In genomic region chr4:12924728-12925320, GRCh38 we compare ENCODE assay signal across 27 cellular contexts.
DNase-seq lines count a peak whose midpoint lies in the region; ATAC-seq, FAIRE-seq and TF ChIP-seq lines count a peak whose summit lies in the region.
"Had no signal": no experiment of that assay in that cellular context is flagged by ENCODE, and none has a peak within 500 bp of the region (broad histone marks: within the 10 kb centered on the region; RNA-seq: fewer than 3 reads in every experiment).

No MANE protein-coding gene starts in this region.

- no TSS peak for BruUV-seq in HepG2 (replicated peaks; lab: Mats Ljungman, UMichigan)

- peak overlapping the region; percentile 51; the same call in 1 of the 2 replicates for H2BK12ac ChIP-seq in H1 (ENCODE audit: low read depth, low read length)

- no peaks in the 10 kb centered on the region for H3K79me2 ChIP-seq in GM23338 (replicated peaks; ENCODE audit: insufficient read depth)
- H3K79me2 ChIP-seq in H1 (ENCODE audit: control insufficient read depth in 1 of 2, insufficient read depth in 2 of 2, low read length in 2 of 2) = no peaks in the 10 kb centered on the region
- H3K79me2 ChIP-seq in HepG2 (ENCODE audit: insufficient read depth, low read length) = no peaks in the 10 kb centered on the region

- H3K9me3 ChIP-seq in H1 (ENCODE audit: insufficient read depth in 2 of 2, low read depth in 1 of 2, low read length in 1 of 2) = no peaks in the 10 kb centered on the region; a peak in 1 of 4 replicates
- peaks cover 5% of the 10 kb centered on the region; the same call in 1 of the 2 replicates for H3K9me3 ChIP-seq in HepG2 (ENCODE audit: low read length)
- H3K9me3 ChIP-seq in mucosa of descending colon = no peaks in the 10 kb centered on the region
- H3K9me3 ChIP-seq: A549, BE2C had no signal

- TF ChIP-seq POLR2A in H1 (IDR thresholded peaks at IDR 0.05; ENCODE audit: control extremely low read depth in 1 of 2, low read depth in 2 of 2, low read length in 2 of 2) (no peak), HepG2 (IDR thresholded peaks at IDR 0.05; ENCODE audit: insufficient read depth in 1 of 2, low read depth in 2 of 2, low read length in 2 of 2) (no peak)

- no peak overlapping the region for H2BK120ac ChIP-seq in H1 (replicated peaks; ENCODE audit: low read depth, low read length)

- H3K4me1 ChIP-seq in GM23338 (ENCODE audit: insufficient read depth) (peaks cover 10% of the 10 kb centered on the region), H1 (replicated peaks in 1 of 4; ENCODE audit: control insufficient read depth in 3 of 4, insufficient read depth in 4 of 4, low read length in 3 of 4) (peaks cover 0 to 7% (median 1%) of the 10 kb centered on the region in 4 experiments; a peak in 3 of 7 replicates), HepG2 (ENCODE audit: insufficient read depth, low read length) (peaks cover 47% of the 10 kb centered on the region), mucosa of descending colon (ENCODE audit: low read depth) (no peaks in the 10 kb centered on the region)
- H3K4me1 ChIP-seq: A549, BE2C had no signal

- no peak for TF ChIP-seq EP300 in H1 (IDR thresholded peaks at IDR 0.05; ENCODE audit: borderline replicate concordance in 1 of 2, low read depth in 2 of 2, low read length in 2 of 2)
- peak in 1 of 2 experiments; percentile 75; a peak in 2 of 4 replicates for TF ChIP-seq EP300 in HepG2 (IDR thresholded peaks at IDR 0.05; ENCODE audit: low read depth in 2 of 2, low read length in 2 of 2)
- 0 out of 2 replicates have a peak, but pooled peaks have one; percentile 15 for TF ChIP-seq EP300 in HepG2 (CRISPR knock-in tag; IDR thresholded peaks at IDR 0.05; ENCODE audit: borderline replicate concordance)

- H3K27ac ChIP-seq in GM23338 (ENCODE audit: low read depth) = no peak overlapping the region
- H3K27ac ChIP-seq in H1 (ENCODE audit: low read depth, low read length) = no peak overlapping the region
- H3K27ac ChIP-seq in HepG2 (ENCODE audit: extremely low read length, insufficient read depth, low read length) = peak overlapping the region; percentile 76
- H3K27ac ChIP-seq: 22Rv1, A549, GM23248 had no signal

- no peak for TF ChIP-seq CTCF in GM23338 (conservative IDR thresholded peaks at IDR 0.05; ENCODE audit: low read depth in 2 of 2)
- no peak for TF ChIP-seq CTCF in H1 (IDR thresholded peaks at IDR 0.05; ENCODE audit: control extremely low read depth in 1 of 3, insufficient read depth in 1 of 3, low read depth in 1 of 3, low read length in 3 of 3)
- no peak for TF ChIP-seq CTCF in HepG2 (CRISPR knock-in tag; IDR thresholded peaks at IDR 0.05)
- no peak for TF ChIP-seq CTCF in mucosa of descending colon (IDR thresholded peaks at IDR 0.05)

- no peak overlapping the region for H2BK5ac ChIP-seq in H1 (ENCODE audit: low read depth, low read length)

- WGBS in H1 (ENCODE audit: extremely low coverage in 1 of 2, insufficient coverage in 1 of 2, insufficient read length in 1 of 2, insufficient replicate concordance in 2 of 2, low coverage in 1 of 2, low lambda C conversion rate in 2 of 2, missing lambda C conversion rate in 1 of 2), 2 experiments = 86% methylated on average over 2 of the region's 2 CpGs; no CpG with 5 or more reads in 1 of the 2 experiments
- WGBS in HepG2 (ENCODE audit: low lambda C conversion rate) = 69% methylated on average over 2 of the region's 2 CpGs

- CTCF ChIA-PET in H1 (lab: Charles Lee; ENCODE audit: partially characterized antibody) = interaction anchor here (0.8 to 1.1 kb wide), 2 partner anchors 12 to 13 kb away, joined by 3 read pairs; no protein-coding TSS in a partner anchor
- CTCF ChIA-PET in HepG2 (lab: Yijun Ruan, JAX; ENCODE audit: low intra/inter-chr PET ratio, low total read pairs) = no interaction called here
- CTCF ChIA-PET in activated naive CD4-positive, alpha-beta T cell treated with anti-CD3 and anti-CD28 coated beads, Interleukin-2, amount 10 ng/mL, durations not matched to agents 7 days and 5 days (lab: Charles Lee) = no interaction called here

- H3K14ac ChIP-seq in H1 (ENCODE audit: insufficient read length) = no peak overlapping the region

- H2BK15ac ChIP-seq in H1 (ENCODE audit: low read length) = no peak overlapping the region

- H3K9ac ChIP-seq in H1 (replicated peaks in 1 of 4; ENCODE audit: extremely low read depth in 1 of 4, low read depth in 3 of 4, low read length in 3 of 4) (no peak overlapping the region), HepG2 (ENCODE audit: insufficient read depth, low read depth, low read length) (peak overlapping the region; percentile 21; the same call in 1 of the 2 replicates)
- H3K9ac ChIP-seq: BLaER1 treated with 17β-estradiol and CSF1 and Interleukin-3, amounts not matched to agents 10 nM and 100 nM; GM23248 had no signal

- H3K27me3 ChIP-seq in GM23338 (ENCODE audit: insufficient read depth) (no peaks in the 10 kb centered on the region), H1 (replicated peaks in 1 of 4; ENCODE audit: control insufficient read depth in 3 of 4, extremely low read depth in 1 of 4, insufficient read depth in 3 of 4, low read length in 3 of 4) (no peaks in the 10 kb centered on the region), HepG2 (ENCODE audit: control insufficient read depth in 1 of 2, insufficient read depth in 2 of 2, low read length in 2 of 2) (no peaks in the 10 kb centered on the region)
- H3K27me3 ChIP-seq: BE2C; BLaER1 treated with 17β-estradiol and CSF1 and Interleukin-3, amounts not matched to agents 10 nM and 100 nM had no signal

- H4K5ac ChIP-seq in H1 (ENCODE audit: insufficient read length, low read depth, low read length) = no peak overlapping the region

- H3K79me1 ChIP-seq in H1 (ENCODE audit: low read depth, low read length) = no peaks in the 10 kb centered on the region

- H3K9me2 ChIP-seq in GM23338 (ENCODE audit: insufficient read depth) = peaks cover 11% of the 10 kb centered on the region

- no peak overlapping the region for H3K18ac ChIP-seq in H1 (ENCODE audit: extremely low read depth, low read length)

- TF ChIP-seq RAD21 in H1 (IDR thresholded peaks at IDR 0.05 in 1 of 2, conservative IDR thresholded peaks at IDR 0.05 in 1 of 2; ENCODE audit: low read depth in 2 of 2, low read length in 2 of 2) = no peak
- TF ChIP-seq RAD21 in HepG2 (CRISPR knock-in tag; IDR thresholded peaks at IDR 0.05) = no peak

- no peak overlapping the region for H3K27ac Mint-ChIP-seq in GM23338
- no peak overlapping the region for H3K27ac Mint-ChIP-seq in activated naive CD4-positive, alpha-beta T cell treated with anti-CD3 and anti-CD28 coated beads, Interleukin-2, amount 10 ng/mL, durations not matched to agents 7 days and 5 days
- H3K27ac Mint-ChIP-seq: CD14-positive monocyte; CD4-positive, alpha-beta T cell; CD8-positive, alpha-beta memory T cell had no signal

- ATAC-seq in GM23338 = no peak
- ATAC-seq in HepG2 = peak; percentile 93
- peak; percentile 34 for ATAC-seq in mucosa of descending colon
- ATAC-seq: A549, GM12878, HCT116 had no signal

- no peaks in the 10 kb centered on the region for H3K27me3 Mint-ChIP-seq in GM23338 (ENCODE audit: insufficient read depth, low read depth, poor library complexity)
- H3K27me3 Mint-ChIP-seq in activated naive CD4-positive, alpha-beta T cell treated with anti-CD3 and anti-CD28 coated beads, Interleukin-2, amount 10 ng/mL, durations not matched to agents 7 days and 5 days = no peaks in the 10 kb centered on the region
- H3K27me3 Mint-ChIP-seq: CD4-positive, alpha-beta T cell; CD8-positive, alpha-beta memory T cell had no signal

- H3K4me2 ChIP-seq in GM23338 = peak overlapping the region; percentile 59
- peak overlapping the region in 1 of 2 experiments; percentile 33; a peak in 1 of 4 replicates for H3K4me2 ChIP-seq in H1 (ENCODE audit: insufficient read depth in 1 of 2, low read depth in 2 of 2, low read length in 2 of 2)
- peak overlapping the region; percentile 68 for H3K4me2 ChIP-seq in HepG2 (ENCODE audit: low read depth, low read length)
- H3K4me2 ChIP-seq: A549; BLaER1 treated with 17β-estradiol and CSF1 and Interleukin-3, amounts not matched to agents 10 nM and 100 nM had no signal

- in situ Hi-C loops in HepG2 (cut with HindIII; ENCODE audit: extremely low pct_ligation_motif_present, low pct_unique_long_range_greater_than_20kb) = no loop called here

- H2AFZ ChIP-seq in GM23338 (no peak overlapping the region), H1 (ENCODE audit: low read length) (no peak overlapping the region), HepG2 (ENCODE audit: low read length) (no peak overlapping the region)
- H2AFZ ChIP-seq: GM23248 had no signal

- H3K23ac ChIP-seq in H1 (ENCODE audit: insufficient read length) = no peak overlapping the region

- no peaks in the 10 kb centered on the region for H3F3A ChIP-seq in GM23338 (replicated peaks; ENCODE audit: low read depth)

- H3K4me3 ChIP-seq in GM23338 (no peak overlapping the region), H1 (ENCODE audit: extremely low read depth in 1 of 4, insufficient read depth in 2 of 4, low read depth in 3 of 4, low read length in 4 of 4) (peak overlapping the region in 1 of 4 experiments; percentile 15; a peak in 1 of 8 replicates), HepG2 (replicated peaks in 1 of 3; ENCODE audit: insufficient read depth in 1 of 3, low read depth in 2 of 3, low read length in 3 of 3) (no peak overlapping the region; a peak in 1 of 6 replicates), mucosa of descending colon (no peak overlapping the region)
- H3K4me3 ChIP-seq: A549; BLaER1 treated with 17β-estradiol and CSF1 and Interleukin-3, amounts not matched to agents 10 nM and 100 nM; GM12878; GM23248 had no signal

- peaks cover 20% of the 10 kb centered on the region for H3K4me1 Mint-ChIP-seq in GM23338
- no peaks in the 10 kb centered on the region for H3K4me1 Mint-ChIP-seq in activated naive CD4-positive, alpha-beta T cell treated with anti-CD3 and anti-CD28 coated beads, Interleukin-2, amount 10 ng/mL, durations not matched to agents 7 days and 5 days
- H3K4me1 Mint-ChIP-seq: CD14-positive monocyte; CD8-positive, alpha-beta memory T cell had no signal

- intact Hi-C loops in HepG2 (cut with micrococcal nuclease; ENCODE audit: unreplicated experiment) = loop anchor here (1.0 kb wide), 1 partner anchor 8 kb away; no protein-coding TSS in a partner anchor
- intact Hi-C loops in mucosa of descending colon (cut with DNase I, micrococcal nuclease) = no loop called here

- DNase-seq in GM23338 (ENCODE audit: low spot score) (no peak), H1 (ENCODE audit: low read depth in 1 of 2, low spot score in 2 of 2) (no peak), HepG2 (ENCODE audit: low spot score) (peak; percentile 71), mucosa of descending colon (no peak), T1000 (lab: John Stamatoyannopoulos, UW) (no peak), SW 1271 (lab: John Stamatoyannopoulos, UW) (no peak), SHP77 (lab: John Stamatoyannopoulos, UW) (no peak)
- DNase-seq in activated naive CD4-positive, alpha-beta T cell treated with anti-CD3 and anti-CD28 coated beads, Interleukin-2, amount 10 ng/mL, durations not matched to agents 7 days and 5 days = no peak
- DNase-seq: ACHN; AML-193; BE2C; CD4-positive, alpha-beta T cell; CD8-positive, alpha-beta memory T cell; DMS 273 treated with DMSO at 0.1 percent for 48 hours; DMS79; EL; GDM1; GM23248 had no signal

- no peak overlapping the region for H3K56ac ChIP-seq in H1 (replicated peaks; ENCODE audit: insufficient read length, low read depth, low read length)

- H2BK20ac ChIP-seq in H1 (ENCODE audit: low read length) = peak overlapping the region; percentile 50

- H3K4ac ChIP-seq in H1 (replicated peaks; ENCODE audit: insufficient read length, low read depth, low read length) = no peak overlapping the region

- H3K36me3 Mint-ChIP-seq in GM23338 (ENCODE audit: low read depth) = no peaks in the 10 kb centered on the region
- no peaks in the 10 kb centered on the region for H3K36me3 Mint-ChIP-seq in activated naive CD4-positive, alpha-beta T cell treated with anti-CD3 and anti-CD28 coated beads, Interleukin-2, amount 10 ng/mL, durations not matched to agents 7 days and 5 days
- H3K36me3 Mint-ChIP-seq: CD14-positive monocyte; CD8-positive, alpha-beta memory T cell had no signal

- H3K23me2 ChIP-seq in H1 (ENCODE audit: low read depth, low read length) = no peaks in the 10 kb centered on the region

- no peak overlapping the region for H2AK5ac ChIP-seq in H1 (ENCODE audit: low read depth, low read length)

- FAIRE-seq in H1 (lab: Jason Lieb, UNC) (no peak), HepG2 (lab: Jason Lieb, UNC) (no peak)
- FAIRE-seq: A549, D721Med, GM12878, GM19239, H54 had no signal

- H3K36me3 ChIP-seq in GM23338 (ENCODE audit: insufficient read depth) (no peaks in the 10 kb centered on the region), H1 (ENCODE audit: control insufficient read depth in 2 of 4, insufficient read depth in 4 of 4, low read length in 3 of 4) (no peaks in the 10 kb centered on the region), HepG2 (replicated peaks in 1 of 2; ENCODE audit: control insufficient read depth in 1 of 2, insufficient read depth in 2 of 2, low read length in 2 of 2) (no peaks in the 10 kb centered on the region), mucosa of descending colon (ENCODE audit: low read depth) (no peaks in the 10 kb centered on the region)
- H3K36me3 ChIP-seq: BE2C; BLaER1 treated with 17β-estradiol and CSF1 and Interleukin-3, amounts not matched to agents 10 nM and 100 nM had no signal

- H4K91ac ChIP-seq in H1 (replicated peaks; ENCODE audit: insufficient read length, low read length) = no peak overlapping the region

- H4K8ac ChIP-seq in H1 (ENCODE audit: extremely low read depth, insufficient read depth, low read length) = no peak overlapping the region

- no peaks in the 10 kb centered on the region for H4K20me1 ChIP-seq in GM23338 (replicated peaks; ENCODE audit: insufficient read depth)
- no peaks in the 10 kb centered on the region for H4K20me1 ChIP-seq in H1 (replicated peaks in 1 of 2; ENCODE audit: control insufficient read depth in 1 of 2, insufficient read depth in 2 of 2, low read length in 2 of 2)
- H4K20me1 ChIP-seq in HepG2 (ENCODE audit: insufficient read depth, low read length) = no peaks in the 10 kb centered on the region
- H4K20me1 ChIP-seq: BLaER1 treated with 17β-estradiol and CSF1 and Interleukin-3, amounts not matched to agents 10 nM and 100 nM had no signal

- H3K4me3 Mint-ChIP-seq in GM23338 = no peak overlapping the region
- no peak overlapping the region for H3K4me3 Mint-ChIP-seq in activated naive CD4-positive, alpha-beta T cell treated with anti-CD3 and anti-CD28 coated beads, Interleukin-2, amount 10 ng/mL, durations not matched to agents 7 days and 5 days
- H3K4me3 Mint-ChIP-seq: CD14-positive monocyte; CD4-positive, alpha-beta T cell; CD8-positive, alpha-beta memory T cell had no signal

- no peaks in the 10 kb centered on the region; the same call in 2 of the 3 replicates for H3K9me3 Mint-ChIP-seq in GM23338
- H3K9me3 Mint-ChIP-seq in activated naive CD4-positive, alpha-beta T cell treated with anti-CD3 and anti-CD28 coated beads, Interleukin-2, amount 10 ng/mL, durations not matched to agents 7 days and 5 days = no peaks in the 10 kb centered on the region

- POLR2A ChIA-PET in H1 (lab: Charles Lee; ENCODE audit: partially characterized antibody) (no interaction called here), HepG2 (lab: Yijun Ruan, JAX) (interaction anchor here (1.3 to 3.0 kb wide), 10 partner anchors 9 to 71 kb away, joined by 3 to 20 read pairs (median 7); no protein-coding TSS in a partner anchor)
